Comparison of ENCODE assay signal across 24 cellular contexts in genomic region chr4:148312996-148313490, GRCh38.
"Had no signal": no experiment of that assay in that cellular context is flagged by ENCODE, and none has a peak within 500 bp of the region (broad histone marks: within the 10 kb centered on the region; RNA-seq: fewer than 3 reads in every experiment).

No MANE protein-coding gene starts in this region.

- H3K27me3 ChIP-seq: ascending aorta, body of pancreas had no signal

- H3K36me3 ChIP-seq: ascending aorta had no signal

- H3K9me3 ChIP-seq: ascending aorta, body of pancreas had no signal

- H3K4me3 ChIP-seq: ascending aorta, body of pancreas had no signal

- ATAC-seq: activated CD4-positive, alpha-beta T cell treated with anti-CD3 and anti-CD28 coated beads for 36 hours; activated CD8-positive, alpha-beta T cell treated with anti-CD3 and anti-CD28 coated beads for 36 hours; activated T-cell treated with anti-CD3 and anti-CD28 coated beads, Interleukin-2, amount 50 U/mL, for 72 hours; body of pancreas; T-cell had no signal

- DNase-seq: activated CD4-positive, alpha-beta T cell treated with anti-CD3 and anti-CD28 coated beads for 36 hours; activated CD4-positive, alpha-beta T cell treated with anti-CD3 and anti-CD28 coated beads, Interleukin-2, amount 50 U/mL, for 1 hour; activated CD4-positive, CD25-positive, alpha-beta regulatory T cell; activated CD8-positive, alpha-beta memory T cell treated with anti-CD3 and anti-CD28 coated beads, Interleukin-2, amount 50 U/mL, for 4 hours; activated CD8-positive, alpha-beta T cell treated with anti-CD3 and anti-CD28 coated beads for 36 hours; activated gamma-delta T cell treated with Interleukin-2 at 50 U/mL for 16 hours; activated naive CD4-positive, alpha-beta T cell treated with anti-CD3 and anti-CD28 coated beads, Interleukin-2, amount 10 ng/mL, durations not matched to agents 7 days and 5 days; activated naive CD8-positive, alpha-beta T cell treated with anti-CD3 and anti-CD28 coated beads for 36 hours; activated T-cell treated with anti-CD3 and anti-CD28 coated beads, Interleukin-2, amount 50 U/mL, for 72 hours; body of pancreas; central memory CD4-positive, alpha-beta T cell; KG1; NCI-H1048; NCI-H146; NCI-H187 treated with DMSO at 0.1 percent for 48 hours; NCI-H2081 treated with DMSO at 0.1 percent for 48 hours; NCI-H2227 treated with DMSO at 0.1 percent for 48 hours; NCI-H446 treated with DMSO at 0.1 percent for 48 hours; NCI-H524 treated with DMSO at 0.1 percent for 48 hours; NCI-H82; SIG-M5; T-cell had no signal

- H3K27ac ChIP-seq: ascending aorta, body of pancreas, VCaP had no signal
